ENCODE assay signal across 9 cellular contexts in the genomic region with DNA sequence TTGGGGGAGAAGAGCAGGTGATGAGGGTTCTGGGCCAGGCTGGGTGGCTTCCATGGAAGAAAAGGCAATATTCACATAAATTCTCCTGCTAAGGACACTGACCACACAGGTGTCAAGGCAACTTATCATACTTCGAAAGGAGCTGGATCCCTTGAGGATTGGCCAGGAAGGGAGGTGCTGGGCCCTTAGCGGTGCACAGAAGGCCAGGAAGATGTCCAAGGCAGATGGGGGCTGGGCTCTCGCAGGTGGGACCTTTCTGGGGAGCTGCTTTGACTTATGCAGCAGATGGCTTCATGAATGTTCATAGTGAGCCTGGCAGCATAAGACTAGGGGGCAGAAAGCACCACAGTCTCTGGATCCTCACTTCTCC. TPM values are rescaled to one million over a fixed set of nuclear protein-coding genes. Genes with fewer than 3 reads are reported as not detected.
DNase-seq lines count a peak whose midpoint lies in the region; ATAC-seq, FAIRE-seq and TF ChIP-seq lines count a peak whose summit lies in the region.
"Had no signal": no experiment of that assay in that cellular context is flagged by ENCODE, and none has a peak within 500 bp of the region (broad histone marks: within the 10 kb centered on the region; RNA-seq: fewer than 3 reads in every experiment).

No MANE protein-coding gene starts in this region.

- H3K9me3 Mint-ChIP-seq in activated naive CD8-positive, alpha-beta T cell treated with anti-CD3 and anti-CD28 coated beads, Interleukin-2, amount 10 ng/mL, durations not matched to agents 7 days and 5 days: no peaks in the 10 kb centered on the region
- H3K9me3 Mint-ChIP-seq in activated naive CD8-positive, alpha-beta T cell treated with anti-CD3 and anti-CD28 coated beads for 36 hours: no peaks in the 10 kb centered on the region
- H3K9me3 Mint-ChIP-seq in natural killer cell treated with Interleukin-12 subunit alpha and Interleukin-12 subunit beta and Interleukin-15 and Interleukin-18, amount 100 ng/mL, for 72 hours: no peaks in the 10 kb centered on the region

- intact Hi-C loops in K562 (cut with micrococcal nuclease): loop anchor here (1.0 kb wide), 1 partner anchor 12 kb away; no protein-coding TSS in a partner anchor
- intact Hi-C loops in transverse colon (cut with DNase I; ENCODE audit: low total_unique reads): no loop called here

- FAIRE-seq in K562 (lab: Jason Lieb, UNC): no peak

- TF ChIP-seq EP300 in K562 (IDR thresholded peaks at IDR 0.05; ENCODE audit: low read length) (no peak), transverse colon (IDR thresholded peaks at IDR 0.05; ENCODE audit: low read depth) (no peak)

- no peak overlapping the region for H3K4me3 ChIP-seq in K562
- no peak overlapping the region for H3K4me3 ChIP-seq in transverse colon

- H3K27ac Mint-ChIP-seq in activated naive CD8-positive, alpha-beta T cell treated with anti-CD3 and anti-CD28 coated beads, Interleukin-2, amount 10 ng/mL, durations not matched to agents 7 days and 5 days: peak overlapping the region; percentile 44
- no peak overlapping the region for H3K27ac Mint-ChIP-seq in activated naive CD8-positive, alpha-beta T cell treated with anti-CD3 and anti-CD28 coated beads for 36 hours
- H3K27ac Mint-ChIP-seq in natural killer cell treated with Interleukin-12 subunit alpha and Interleukin-12 subunit beta and Interleukin-15 and Interleukin-18, amount 100 ng/mL, for 72 hours: peak overlapping the region; percentile 7 to 70

- no peak overlapping the region for H3K27ac ChIP-seq in K562 (ENCODE audit: extremely low read depth, low read depth, low read length)
- peak overlapping the region; percentile 97 to 99 (median 99) for H3K27ac ChIP-seq in transverse colon
- H3K27ac ChIP-seq: epithelial cell of prostate had no signal

- peaks cover 28% of the 10 kb centered on the region for H3K79me2 ChIP-seq in K562 (ENCODE audit: control insufficient read depth, insufficient read depth, low read length)

- TF ChIP-seq RAD21 in K562 (CRISPR knock-in tag; conservative IDR thresholded peaks at IDR 0.05 in 1 of 2, IDR thresholded peaks at IDR 0.05 in 1 of 2): no peak

- H3K27me3 ChIP-seq in K562 (ENCODE audit: control insufficient read depth in 2 of 2, insufficient read depth in 2 of 2, low read length in 2 of 2): no peaks in the 10 kb centered on the region
- H3K27me3 ChIP-seq in transverse colon: no peaks in the 10 kb centered on the region

- no peak overlapping the region for H3K4me3 Mint-ChIP-seq in activated naive CD8-positive, alpha-beta T cell treated with anti-CD3 and anti-CD28 coated beads, Interleukin-2, amount 10 ng/mL, durations not matched to agents 7 days and 5 days
- H3K4me3 Mint-ChIP-seq in activated naive CD8-positive, alpha-beta T cell treated with anti-CD3 and anti-CD28 coated beads for 36 hours: no peak overlapping the region
- no peak overlapping the region for H3K4me3 Mint-ChIP-seq in natural killer cell treated with Interleukin-12 subunit alpha and Interleukin-12 subunit beta and Interleukin-15 and Interleukin-18, amount 100 ng/mL, for 72 hours

- POLR2A ChIA-PET in activated naive CD8-positive, alpha-beta T cell treated with anti-CD3 and anti-CD28 coated beads, Interleukin-2, amount 10 ng/mL, durations not matched to agents 7 days and 5 days (lab: Charles Lee): interaction anchor here (0.9 to 2.6 kb wide), 4 partner anchors 9 to 297 kb away, joined by 3 to 22 read pairs (median 6); partner anchors contain the start of gene BLOC1S1
- POLR2A ChIA-PET in K562 (lab: Yijun Ruan, JAX): interaction anchor here (0.6 to 1.4 kb wide), 5 partner anchors 9 to 73 kb away, joined by 3 to 12 read pairs (median 4); partner anchors contain the start of gene BLOC1S1

- peaks cover 16 to 45% of the 10 kb centered on the region in 2 experiments; a peak in 4 of 5 replicates for H3K4me1 ChIP-seq in K562 (replicated peaks in 1 of 2; ENCODE audit: control insufficient read depth in 2 of 2, insufficient read depth in 2 of 2, low read length in 2 of 2)
- peaks cover 33 to 80% (median 65%) of the 10 kb centered on the region in 4 donors for H3K4me1 ChIP-seq in transverse colon

- H3K36me3 ChIP-seq in K562 (ENCODE audit: control insufficient read depth, insufficient read depth, low read length) (peaks cover 42% of the 10 kb centered on the region), transverse colon (no peaks in the 10 kb centered on the region)

- H3K9ac ChIP-seq in K562 (ENCODE audit: insufficient read depth in 1 of 2, low read depth in 2 of 2, low read length in 2 of 2): 0 out of 4 replicates have a peak overlapping the region, but pooled peaks of 1 of the 2 experiments have one; percentile 39

- TF ChIP-seq POLR2A in K562 (conservative IDR thresholded peaks at IDR 0.05): no peak
- TF ChIP-seq POLR2A in transverse colon (IDR thresholded peaks at IDR 0.05): no peak

- no peak for ATAC-seq in activated naive CD8-positive, alpha-beta T cell treated with anti-CD3 and anti-CD28 coated beads, Interleukin-2, amount 10 ng/mL, durations not matched to agents 7 days and 5 days (ENCODE audit: low read depth)
- no peak for ATAC-seq in K562
- ATAC-seq in natural killer cell treated with Interleukin-12 subunit alpha and Interleukin-12 subunit beta and Interleukin-15 and Interleukin-18, amount 100 ng/mL, for 72 hours: no peak

- no TSS peak for BruUV-seq in K562 (replicated peaks; lab: Mats Ljungman, UMichigan)

- peaks cover 38% of the 10 kb centered on the region for H3K4me1 Mint-ChIP-seq in activated naive CD8-positive, alpha-beta T cell treated with anti-CD3 and anti-CD28 coated beads, Interleukin-2, amount 10 ng/mL, durations not matched to agents 7 days and 5 days
- H3K4me1 Mint-ChIP-seq in activated naive CD8-positive, alpha-beta T cell treated with anti-CD3 and anti-CD28 coated beads for 36 hours: peaks cover 24% of the 10 kb centered on the region
- peaks cover 35 to 51% of the 10 kb centered on the region in 2 donors for H3K4me1 Mint-ChIP-seq in natural killer cell treated with Interleukin-12 subunit alpha and Interleukin-12 subunit beta and Interleukin-15 and Interleukin-18, amount 100 ng/mL, for 72 hours (ENCODE audit: low read depth in 2 of 2)

- H4K20me1 ChIP-seq in K562 (replicated peaks; ENCODE audit: control insufficient read depth, insufficient read depth, low read length): peaks cover 22% of the 10 kb centered on the region; the same call in 1 of the 2 replicates

- CTCF ChIA-PET in K562 (lab: Yijun Ruan, JAX; ENCODE audit: low intra/inter-chr PET ratio): interaction anchor here (3.1 kb wide), 1 partner anchor 12 kb away, joined by 20 read pairs; no protein-coding TSS in a partner anchor

- WGBS in K562 (ENCODE audit: insufficient coverage, low coverage, missing lambda C conversion rate): 70% methylated on average over 3 of the region's 3 CpGs
- 46% methylated on average over 3 of the region's 3 CpGs; no CpG with 5 or more reads in 1 of the 2 donors for WGBS in transverse colon (ENCODE audit: low coverage in 1 of 2), 2 donors

- no peak for DNase-seq in activated naive CD8-positive, alpha-beta T cell treated with anti-CD3 and anti-CD28 coated beads, Interleukin-2, amount 10 ng/mL, durations not matched to agents 7 days and 5 days
- no peak for DNase-seq in activated naive CD8-positive, alpha-beta T cell treated with anti-CD3 and anti-CD28 coated beads for 36 hours
- DNase-seq in K562 (ENCODE audit: extremely low read depth in 1 of 4, low spot score in 3 of 4): no peak
- DNase-seq in natural killer cell treated with Interleukin-12 subunit alpha and Interleukin-12 subunit beta and Interleukin-15 and Interleukin-18, amount 100 ng/mL, for 72 hours (ENCODE audit: low spot score): no peak
- DNase-seq in transverse colon: peak; percentile 8
- DNase-seq in hippocampal formation (lab: John Stamatoyannopoulos, UW): no peak
- DNase-seq in Ammon's horn (ENCODE audit: low spot score): no peak
- DNase-seq in HuH-7 (ENCODE audit: low spot score): no peak

- H3K9me3 ChIP-seq in K562 (replicated peaks; ENCODE audit: control insufficient read depth, insufficient read depth, low read depth, low read length): no peaks in the 10 kb centered on the region
- H3K9me3 ChIP-seq in transverse colon: no peaks in the 10 kb centered on the region

- H2AFZ ChIP-seq in K562 (ENCODE audit: low read depth, low read length): no peak overlapping the region

- no peak for TF ChIP-seq CTCF in K562 (IDR thresholded peaks at IDR 0.05 in 2 of 3, conservative IDR thresholded peaks at IDR 0.05 in 1 of 3; ENCODE audit: insufficient read depth in 2 of 3, low read depth in 1 of 3, low read length in 3 of 3)
- TF ChIP-seq CTCF in transverse colon (IDR thresholded peaks at IDR 0.05): no peak

- no peak overlapping the region for H3K4me2 ChIP-seq in K562 (ENCODE audit: insufficient read depth, low read length)

- H3K36me3 Mint-ChIP-seq in activated naive CD8-positive, alpha-beta T cell treated with anti-CD3 and anti-CD28 coated beads, Interleukin-2, amount 10 ng/mL, durations not matched to agents 7 days and 5 days: peaks cover 14% of the 10 kb centered on the region
- H3K36me3 Mint-ChIP-seq in activated naive CD8-positive, alpha-beta T cell treated with anti-CD3 and anti-CD28 coated beads for 36 hours: no peaks in the 10 kb centered on the region
- H3K36me3 Mint-ChIP-seq in natural killer cell treated with Interleukin-12 subunit alpha and Interleukin-12 subunit beta and Interleukin-15 and Interleukin-18, amount 100 ng/mL, for 72 hours: no peaks in the 10 kb centered on the region

- no peaks in the 10 kb centered on the region for H3K9me1 ChIP-seq in K562 (ENCODE audit: control insufficient read depth, insufficient read depth, low read length)

- H3K27me3 Mint-ChIP-seq in activated naive CD8-positive, alpha-beta T cell treated with anti-CD3 and anti-CD28 coated beads, Interleukin-2, amount 10 ng/mL, durations not matched to agents 7 days and 5 days: no peaks in the 10 kb centered on the region
- no peaks in the 10 kb centered on the region for H3K27me3 Mint-ChIP-seq in activated naive CD8-positive, alpha-beta T cell treated with anti-CD3 and anti-CD28 coated beads for 36 hours
- H3K27me3 Mint-ChIP-seq in natural killer cell treated with Interleukin-12 subunit alpha and Interleukin-12 subunit beta and Interleukin-15 and Interleukin-18, amount 100 ng/mL, for 72 hours: no peaks in the 10 kb centered on the region

- in situ Hi-C loops in K562 (cut with MboI): no loop called here
- in situ Hi-C loops in transverse colon (cut with MboI; ENCODE audit: low pct_ligation_motif_present in 1 of 4, low pct_unique_long_range_greater_than_20kb in 1 of 4, low sequenced_read_pairs in 3 of 4): loop anchor here in 1 of 4 donors (10.0 kb wide), 1 partner anchor 390 kb away; the partner anchor contains the start of genes RPL41 and ZC3H10

RNA-seq across cellular contexts. Expression of gene CD63, which starts 3.9 kb away (rescaled TPM):
- total RNA-seq in activated naive CD8-positive, alpha-beta T cell treated with anti-CD3 and anti-CD28 coated beads, Interleukin-2, amount 10 ng/mL, durations not matched to agents 7 days and 5 days: 100 to 1,000 TPM; 150 to 165 TPM
- 100 to 1,000 TPM; 113 to 117 TPM for total RNA-seq in activated naive CD8-positive, alpha-beta T cell treated with anti-CD3 and anti-CD28 coated beads for 36 hours
- 272 and 331 TPM in 2 replicates for total RNA-seq in K562 (2011; cell fraction: chromatin; rRNA removed; ENCODE audit: low replicate concordance)
- total RNA-seq in K562 (2011; cell fraction: nucleolus; rRNA removed): 598 and 672 TPM in 2 replicates
- 455 and 604 TPM in 2 replicates for total RNA-seq in K562 (2011; cell fraction: nucleoplasm; rRNA removed)
- 425 and 433 TPM in 2 replicates for total RNA-seq in K562 (2014; rRNA removed)
- 411 and 413 TPM in 2 replicates for total RNA-seq in K562 (2014; rRNA removed; fragmentation: Illumina TruSeq; extraction: Trizol)
- total RNA-seq in K562 (2015; rRNA removed; fragmentation: Illumina TruSeq; extraction: Trizol): 706 and 735 TPM in 2 replicates
- 412 and 416 TPM in 2 replicates for total RNA-seq in K562 (2021)
- 219 and 313 TPM in 2 replicates for polyA plus RNA-seq in K562 (2011; rRNA removed)
- 416 and 450 TPM in 2 replicates for polyA plus RNA-seq in K562 (2011; cell fraction: cytosol; rRNA removed)
- polyA plus RNA-seq in K562 (2011; cell fraction: nucleus; rRNA removed): 74.3 and 108 TPM in 2 replicates
- 824 and 1,019 TPM in 2 replicates for polyA plus RNA-seq in K562 (2012)
- polyA plus RNA-seq in K562 (2014; fragmentation: Illumina TruSeq; extraction: Trizol): 408 and 431 TPM in 2 replicates
- 100 to 1,000 TPM; 531 to 576 TPM for polyA plus RNA-seq in K562 (2014; fragmentation: Nextera tagmentation; extraction: Ambion mirVana)
- polyA plus RNA-seq in K562 (2014; rRNA removed): 501 and 655 TPM in 2 replicates
- 261 and 331 TPM in 2 replicates for polyA minus RNA-seq in K562 (2011; rRNA and poly(A)+ RNA removed)
- polyA minus RNA-seq in K562 (2011; cell fraction: cytosol; rRNA and poly(A)+ RNA removed): 98.5 and 116 TPM in 2 replicates
- 19.3 and 46.9 TPM in 2 replicates for polyA minus RNA-seq in K562 (2011; cell fraction: nucleus; rRNA and poly(A)+ RNA removed)
- 100 to 1,000 TPM; 263 to 327 TPM for total RNA-seq in natural killer cell treated with Interleukin-12 subunit alpha and Interleukin-12 subunit beta and Interleukin-15 and Interleukin-18, amount 100 ng/mL, for 72 hours
- total RNA-seq in transverse colon: 100 to 1,000 TPM; 427 to 723 (median 581) TPM

RNA-seq across cellular contexts. Expression of gene RDH5, which starts 4.7 kb away (rescaled TPM):
- total RNA-seq in activated naive CD8-positive, alpha-beta T cell treated with anti-CD3 and anti-CD28 coated beads, Interleukin-2, amount 10 ng/mL, durations not matched to agents 7 days and 5 days: 10 to 100 TPM; 19.0 to 21.2 TPM
- total RNA-seq in activated naive CD8-positive, alpha-beta T cell treated with anti-CD3 and anti-CD28 coated beads for 36 hours: 1 to 10 TPM; 4.2 to 6.7 TPM
- 10.5 and 25.4 TPM in 2 replicates for total RNA-seq in K562 (2011; cell fraction: chromatin; rRNA removed; ENCODE audit: low replicate concordance)
- 12.8 and 20.5 TPM in 2 replicates for total RNA-seq in K562 (2011; cell fraction: nucleolus; rRNA removed)
- 12.5 and 18.9 TPM in 2 replicates for total RNA-seq in K562 (2011; cell fraction: nucleoplasm; rRNA removed)
- total RNA-seq in K562 (2014; rRNA removed) (1.7 TPM in 1 of 2 replicates, not detected in the other), K562 (2014; rRNA removed; fragmentation: Illumina TruSeq; extraction: Trizol) (1.1 and 1.5 TPM in 2 replicates), K562 (2015; rRNA removed; fragmentation: Illumina TruSeq; extraction: Trizol) (0.60 and 2.0 TPM in 2 replicates), K562 (2021) (1.0 and 1.5 TPM in 2 replicates), transverse colon (10 to 100 TPM; 16.5 to 74.4 (median 58.3) TPM)
- polyA plus RNA-seq in K562 (2011; rRNA removed) (1.6 TPM in 2 replicates), K562 (2014; fragmentation: Illumina TruSeq; extraction: Trizol) (0.21 and 0.28 TPM in 2 replicates), K562 (2014; fragmentation: Nextera tagmentation; extraction: Ambion mirVana) (under 1 TPM; 0.41 to 0.46 TPM), K562 (2014; rRNA removed) (0.62 and 1.2 TPM in 2 replicates)
- polyA plus RNA-seq in K562 (2011; cell fraction: cytosol; rRNA removed): 0.56 and 0.92 TPM in 2 replicates
- 5.6 and 6.6 TPM in 2 replicates for polyA plus RNA-seq in K562 (2011; cell fraction: nucleus; rRNA removed)
- 0.52 and 2.5 TPM in 2 replicates for polyA plus RNA-seq in K562 (2012)
- polyA minus RNA-seq in K562 (2011; rRNA and poly(A)+ RNA removed): 2.8 and 4.0 TPM in 2 replicates
- polyA minus RNA-seq in K562 (2011; cell fraction: cytosol; rRNA and poly(A)+ RNA removed): 1.1 TPM in 1 of 2 replicates, not detected in the other
- 5.1 and 6.1 TPM in 2 replicates for polyA minus RNA-seq in K562 (2011; cell fraction: nucleus; rRNA and poly(A)+ RNA removed)
- 10 to 100 TPM; 10.2 to 11.7 TPM for total RNA-seq in natural killer cell treated with Interleukin-12 subunit alpha and Interleukin-12 subunit beta and Interleukin-15 and Interleukin-18, amount 100 ng/mL, for 72 hours

RNA-seq across cellular contexts. Expression of gene BLOC1S1, which starts 9.1 kb away (rescaled TPM):
- 100 to 1,000 TPM; 116 to 135 TPM for total RNA-seq in activated naive CD8-positive, alpha-beta T cell treated with anti-CD3 and anti-CD28 coated beads, Interleukin-2, amount 10 ng/mL, durations not matched to agents 7 days and 5 days
- 10 to 100 TPM; 81.9 to 88.4 TPM for total RNA-seq in activated naive CD8-positive, alpha-beta T cell treated with anti-CD3 and anti-CD28 coated beads for 36 hours
- 9.0 and 26.9 TPM in 2 replicates for total RNA-seq in K562 (2011; cell fraction: chromatin; rRNA removed; ENCODE audit: low replicate concordance)
- total RNA-seq in K562 (2011; cell fraction: nucleolus; rRNA removed): 23.7 and 30.0 TPM in 2 replicates
- total RNA-seq in K562 (2011; cell fraction: nucleoplasm; rRNA removed): 23.8 and 24.1 TPM in 2 replicates
- total RNA-seq in K562 (2014; rRNA removed) (124 and 125 TPM in 2 replicates), K562 (2014; rRNA removed; fragmentation: Illumina TruSeq; extraction: Trizol) (52.1 and 75.2 TPM in 2 replicates), K562 (2015; rRNA removed; fragmentation: Illumina TruSeq; extraction: Trizol) (82.9 and 84.6 TPM in 2 replicates), K562 (2021) (81.8 and 83.5 TPM in 2 replicates), transverse colon (100 to 1,000 TPM; 158 to 494 (median 381) TPM)
- polyA plus RNA-seq in K562 (2011; rRNA removed) (86.4 and 95.8 TPM in 2 replicates), K562 (2014; fragmentation: Illumina TruSeq; extraction: Trizol) (98.8 and 108 TPM in 2 replicates), K562 (2014; fragmentation: Nextera tagmentation; extraction: Ambion mirVana) (100 to 1,000 TPM; 122 to 139 TPM), K562 (2014; rRNA removed) (134 and 161 TPM in 2 replicates)
- 120 and 170 TPM in 2 replicates for polyA plus RNA-seq in K562 (2011; cell fraction: cytosol; rRNA removed)
- 46.8 and 53.7 TPM in 2 replicates for polyA plus RNA-seq in K562 (2011; cell fraction: nucleus; rRNA removed)
- 100 and 125 TPM in 2 replicates for polyA plus RNA-seq in K562 (2012)
- 34.1 and 43.5 TPM in 2 replicates for polyA minus RNA-seq in K562 (2011; rRNA and poly(A)+ RNA removed)
- 22.0 and 22.4 TPM in 2 replicates for polyA minus RNA-seq in K562 (2011; cell fraction: cytosol; rRNA and poly(A)+ RNA removed)
- 9.7 and 9.8 TPM in 2 replicates for polyA minus RNA-seq in K562 (2011; cell fraction: nucleus; rRNA and poly(A)+ RNA removed)
- 10 to 100 TPM; 54.8 to 85.8 TPM for total RNA-seq in natural killer cell treated with Interleukin-12 subunit alpha and Interleukin-12 subunit beta and Interleukin-15 and Interleukin-18, amount 100 ng/mL, for 72 hours

RNA-seq across cellular contexts. Expression of gene ITGA7, which starts 17.2 kb away (rescaled TPM):
- 1 to 10 TPM; 4.1 to 4.2 TPM for total RNA-seq in activated naive CD8-positive, alpha-beta T cell treated with anti-CD3 and anti-CD28 coated beads, Interleukin-2, amount 10 ng/mL, durations not matched to agents 7 days and 5 days
- total RNA-seq in activated naive CD8-positive, alpha-beta T cell treated with anti-CD3 and anti-CD28 coated beads for 36 hours: 1 to 10 TPM; 3.3 to 3.7 TPM
- total RNA-seq in K562 (2011; cell fraction: chromatin; rRNA removed; ENCODE audit: low replicate concordance): 5.3 and 10.3 TPM in 2 replicates
- 6.2 and 6.7 TPM in 2 replicates for total RNA-seq in K562 (2011; cell fraction: nucleolus; rRNA removed)
- 7.4 and 7.6 TPM in 2 replicates for total RNA-seq in K562 (2011; cell fraction: nucleoplasm; rRNA removed)
- total RNA-seq in K562 (2014; rRNA removed) (0.18 and 0.57 TPM in 2 replicates), K562 (2014; rRNA removed; fragmentation: Illumina TruSeq; extraction: Trizol) (0.41 and 0.55 TPM in 2 replicates), K562 (2015; rRNA removed; fragmentation: Illumina TruSeq; extraction: Trizol) (0.53 and 0.58 TPM in 2 replicates), K562 (2021) (1.9 and 2.3 TPM in 2 replicates), transverse colon (100 to 1,000 TPM in 1 of 4 donors, 10 to 100 TPM in 3; 14.4 to 125 (median 23.6) TPM)
- polyA plus RNA-seq in K562 (2011; rRNA removed) (0.67 and 1.6 TPM in 2 replicates), K562 (2014; fragmentation: Illumina TruSeq; extraction: Trizol) (1.1 and 1.4 TPM in 2 replicates), K562 (2014; fragmentation: Nextera tagmentation; extraction: Ambion mirVana) (under 1 TPM in 1 of 2 experiments, not detected in 1; 0.11 TPM), K562 (2014; rRNA removed) (0.54 and 0.96 TPM in 2 replicates)
- 0.89 and 0.93 TPM in 2 replicates for polyA plus RNA-seq in K562 (2011; cell fraction: cytosol; rRNA removed)
- 12.9 and 17.7 TPM in 2 replicates for polyA plus RNA-seq in K562 (2011; cell fraction: nucleus; rRNA removed)
- polyA plus RNA-seq in K562 (2012): 1.0 and 2.6 TPM in 2 replicates
- polyA minus RNA-seq in K562 (2011; rRNA and poly(A)+ RNA removed): 0.46 and 0.57 TPM in 2 replicates
- not detected in 2 replicates for polyA minus RNA-seq in K562 (2011; cell fraction: cytosol; rRNA and poly(A)+ RNA removed)
- polyA minus RNA-seq in K562 (2011; cell fraction: nucleus; rRNA and poly(A)+ RNA removed): 1.6 and 2.3 TPM in 2 replicates
- 1 to 10 TPM; 2.1 to 4.2 TPM for total RNA-seq in natural killer cell treated with Interleukin-12 subunit alpha and Interleukin-12 subunit beta and Interleukin-15 and Interleukin-18, amount 100 ng/mL, for 72 hours

RNA-seq across cellular contexts. Expression of gene GDF11, which starts 18.0 kb away (rescaled TPM):
- total RNA-seq in activated naive CD8-positive, alpha-beta T cell treated with anti-CD3 and anti-CD28 coated beads, Interleukin-2, amount 10 ng/mL, durations not matched to agents 7 days and 5 days: 10 to 100 TPM; 10.2 to 11.5 TPM
- total RNA-seq in activated naive CD8-positive, alpha-beta T cell treated with anti-CD3 and anti-CD28 coated beads for 36 hours: 10 to 100 TPM; 11.9 to 12.9 TPM
- 9.2 and 9.9 TPM in 2 replicates for total RNA-seq in K562 (2011; cell fraction: chromatin; rRNA removed; ENCODE audit: low replicate concordance)
- total RNA-seq in K562 (2011; cell fraction: nucleolus; rRNA removed): 5.4 and 6.5 TPM in 2 replicates
- total RNA-seq in K562 (2011; cell fraction: nucleoplasm; rRNA removed): 6.2 and 7.9 TPM in 2 replicates
- total RNA-seq in K562 (2014; rRNA removed) (2.4 and 6.5 TPM in 2 replicates), K562 (2014; rRNA removed; fragmentation: Illumina TruSeq; extraction: Trizol) (4.3 and 4.7 TPM in 2 replicates), K562 (2015; rRNA removed; fragmentation: Illumina TruSeq; extraction: Trizol) (4.9 and 5.2 TPM in 2 replicates), K562 (2021) (15.7 and 19.9 TPM in 2 replicates), transverse colon (1 to 10 TPM in 1 of 4 donors, under 1 TPM in 3; 0.37 to 1.7 (median 0.60) TPM)
- polyA plus RNA-seq in K562 (2011; rRNA removed) (4.2 and 4.8 TPM in 2 replicates), K562 (2014; fragmentation: Illumina TruSeq; extraction: Trizol) (10.3 and 10.5 TPM in 2 replicates), K562 (2014; fragmentation: Nextera tagmentation; extraction: Ambion mirVana) (1 to 10 TPM; 1.4 to 1.6 TPM), K562 (2014; rRNA removed) (9.7 and 14.2 TPM in 2 replicates)
- 4.7 and 10.2 TPM in 2 replicates for polyA plus RNA-seq in K562 (2011; cell fraction: cytosol; rRNA removed)
- polyA plus RNA-seq in K562 (2011; cell fraction: nucleus; rRNA removed): 4.3 and 9.6 TPM in 2 replicates
- polyA plus RNA-seq in K562 (2012): 11.4 and 16.1 TPM in 2 replicates
- 2.9 and 3.7 TPM in 2 replicates for polyA minus RNA-seq in K562 (2011; rRNA and poly(A)+ RNA removed)
- 5.1 and 5.4 TPM in 2 replicates for polyA minus RNA-seq in K562 (2011; cell fraction: cytosol; rRNA and poly(A)+ RNA removed)
- 2.7 and 4.2 TPM in 2 replicates for polyA minus RNA-seq in K562 (2011; cell fraction: nucleus; rRNA and poly(A)+ RNA removed)
- 10 to 100 TPM in 1 of 2 donors, 1 to 10 TPM in 1; 5.0 to 18.4 TPM for total RNA-seq in natural killer cell treated with Interleukin-12 subunit alpha and Interleukin-12 subunit beta and Interleukin-15 and Interleukin-18, amount 100 ng/mL, for 72 hours
